13 cellular contexts compared by ENCODE assay signal in the genomic region with DNA sequence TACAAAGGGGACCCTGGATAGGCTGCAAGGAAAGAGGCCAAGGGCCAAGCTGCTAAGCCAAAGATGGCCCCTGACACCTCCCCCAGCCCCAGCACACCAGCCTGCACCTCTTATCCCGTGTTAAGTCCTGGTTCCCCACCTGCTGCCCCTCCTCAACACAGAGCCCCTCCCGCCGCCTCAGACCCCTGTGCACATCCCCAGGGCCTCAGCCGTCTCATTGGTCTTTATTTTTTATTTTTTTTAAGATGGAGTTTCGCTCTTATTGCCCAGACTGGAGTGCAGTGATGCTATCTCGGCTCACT. TPM values are rescaled to one million over a fixed set of nuclear protein-coding genes. Genes with fewer than 3 reads are reported as not detected.
DNase-seq lines count a peak whose midpoint lies in the region; ATAC-seq and TF ChIP-seq lines count a peak whose summit lies in the region.
"Had no signal": no experiment of that assay in that cellular context is flagged by ENCODE, and none has a peak within 500 bp of the region (broad histone marks: within the 10 kb centered on the region; RNA-seq: fewer than 3 reads in every experiment).

No MANE protein-coding gene starts in this region.

- no peak overlapping the region for H2BK12ac ChIP-seq in neuronal stem cell (ENCODE audit: low read length)

- no peak overlapping the region for H4K8ac ChIP-seq in neuronal stem cell (ENCODE audit: low read depth, low read length)

- in situ Hi-C loops in gastrocnemius medialis (cut with MboI; ENCODE audit: low sequenced_read_pairs in 4 of 4): loop anchor here (5.0 to 25.0 kb wide), 4 partner anchors 74 to 174 kb away; partner anchors contain the start of gene FRS3 (in 1 of the 4)

- H4K20me1 ChIP-seq in BLaER1 treated with 17β-estradiol and CSF1 and Interleukin-3, amounts not matched to agents 10 nM and 100 nM: peaks cover 0 to 47% (median 0%) of the 10 kb centered on the region in 11 experiments; a peak in 3 of 22 replicates

- H3K4me2 ChIP-seq in BLaER1 treated with 17β-estradiol and CSF1 and Interleukin-3, amounts not matched to agents 10 nM and 100 nM: peak overlapping the region in 7 of 11 experiments; percentile 65 to 96 (median 86); a peak in 9 of 22 replicates
- no peak overlapping the region for H3K4me2 ChIP-seq in neuronal stem cell (ENCODE audit: insufficient read depth, low read length, poor library complexity, severe bottlenecking)
- H3K4me2 ChIP-seq: A549 had no signal

- H2BK5ac ChIP-seq in neuronal stem cell (ENCODE audit: low read length): no peak overlapping the region

- H3K27ac ChIP-seq in BLaER1 treated with 17β-estradiol and CSF1 and Interleukin-3, amounts not matched to agents 10 nM and 100 nM: no peak overlapping the region
- H3K27ac ChIP-seq in KOPT-K1 (ENCODE audit: low read depth, low read length, poor library complexity, severe bottlenecking) (peak overlapping the region; percentile 90), neuronal stem cell (replicated peaks; ENCODE audit: low read length) (no peak overlapping the region), substantia nigra (ENCODE audit: low read depth, low read length, poor library complexity, severe bottlenecking) (no peak overlapping the region), gastrocnemius medialis (no peak overlapping the region)
- H3K27ac ChIP-seq: A549 had no signal

- no peak overlapping the region for H3K9ac ChIP-seq in BLaER1 treated with 17β-estradiol and CSF1 and Interleukin-3, amounts not matched to agents 10 nM and 100 nM
- peak overlapping the region; percentile 61 for H3K9ac ChIP-seq in neuronal stem cell (ENCODE audit: low read depth, low read length, poor library complexity)

- no peaks in the 10 kb centered on the region for H3K9me3 Mint-ChIP-seq in stimulated activated effector memory CD8-positive, alpha-beta T cell treated with anti-CD3 and anti-CD28 coated beads, Interleukin-12 subunit alpha, Interleukin-12 subunit beta, amount 100 ng/mL, for 72 hours
- H3K9me3 Mint-ChIP-seq: HFFc6 had no signal

- no peak overlapping the region for H3K18ac ChIP-seq in neuronal stem cell (ENCODE audit: low read length)

- no peak overlapping the region for H3K4me3 ChIP-seq in BLaER1 treated with 17β-estradiol and CSF1 and Interleukin-3, amounts not matched to agents 10 nM and 100 nM
- H3K4me3 ChIP-seq in neuronal stem cell (ENCODE audit: low read length in 2 of 2) (no peak overlapping the region), gastrocnemius medialis (no peak overlapping the region)
- H3K4me3 ChIP-seq: A549 had no signal

- no peak overlapping the region for H3K4me3 Mint-ChIP-seq in stimulated activated effector memory CD8-positive, alpha-beta T cell treated with anti-CD3 and anti-CD28 coated beads, Interleukin-12 subunit alpha, Interleukin-12 subunit beta, amount 100 ng/mL, for 72 hours
- H3K4me3 Mint-ChIP-seq: CD4-positive, CD25-positive, alpha-beta regulatory T cell; HFFc6 had no signal

- H3K27ac Mint-ChIP-seq in stimulated activated effector memory CD8-positive, alpha-beta T cell treated with anti-CD3 and anti-CD28 coated beads, Interleukin-12 subunit alpha, Interleukin-12 subunit beta, amount 100 ng/mL, for 72 hours: peak overlapping the region; percentile 37
- H3K27ac Mint-ChIP-seq: CD4-positive, CD25-positive, alpha-beta regulatory T cell; HFFc6 had no signal

- no peaks in the 10 kb centered on the region for H3K27me3 ChIP-seq in BLaER1 treated with 17β-estradiol and CSF1 and Interleukin-3, amounts not matched to agents 10 nM and 100 nM
- H3K27me3 ChIP-seq in neuronal stem cell (ENCODE audit: control insufficient read depth in 3 of 3, insufficient read depth in 3 of 3, low read depth in 1 of 3, low read length in 3 of 3): no peaks in the 10 kb centered on the region
- H3K27me3 ChIP-seq in gastrocnemius medialis: no peaks in the 10 kb centered on the region

- peaks cover 12% of the 10 kb centered on the region for H3K36me3 Mint-ChIP-seq in stimulated activated effector memory CD8-positive, alpha-beta T cell treated with anti-CD3 and anti-CD28 coated beads, Interleukin-12 subunit alpha, Interleukin-12 subunit beta, amount 100 ng/mL, for 72 hours

- peaks cover 10% of the 10 kb centered on the region for H3K4me1 Mint-ChIP-seq in stimulated activated effector memory CD8-positive, alpha-beta T cell treated with anti-CD3 and anti-CD28 coated beads, Interleukin-12 subunit alpha, Interleukin-12 subunit beta, amount 100 ng/mL, for 72 hours

- H3K4ac ChIP-seq in neuronal stem cell (ENCODE audit: low read length): no peak overlapping the region

- no peaks in the 10 kb centered on the region for H3K79me1 ChIP-seq in neuronal stem cell (ENCODE audit: low read depth, low read length)

- H2BK120ac ChIP-seq in neuronal stem cell (ENCODE audit: low read depth, low read length): no peak overlapping the region

- DNase-seq in neuronal stem cell (ENCODE audit: low spot score) (no peak), substantia nigra (lab: John Stamatoyannopoulos, UW) (no peak), gastrocnemius medialis (no peak), activated T-cell treated with anti-CD3 and anti-CD28 coated beads for 4 hours (no peak)
- DNase-seq in stimulated activated effector memory CD8-positive, alpha-beta T cell treated with anti-CD3 and anti-CD28 coated beads, Interleukin-12 subunit alpha, Interleukin-12 subunit beta, amount 100 ng/mL, for 72 hours (ENCODE audit: low spot score in 2 of 2): no peak
- DNase-seq: CD4-positive, CD25-positive, alpha-beta regulatory T cell; DMS 273 treated with DMSO at 0.1 percent for 48 hours; HFFc6; IMR-90 had no signal

- WGBS in neuronal stem cell (ENCODE audit: extremely low coverage in 2 of 2, insufficient read length in 2 of 2, insufficient replicate concordance in 1 of 2), 2 donors: no CpG with 5 or more reads among the region's 6 CpGs

- no peak overlapping the region for H2AFZ ChIP-seq in neuronal stem cell (ENCODE audit: low read length)

- TF ChIP-seq POLR2A in gastrocnemius medialis (IDR thresholded peaks at IDR 0.05): no peak

- H3K36me3 ChIP-seq in BLaER1 treated with 17β-estradiol and CSF1 and Interleukin-3, amounts not matched to agents 10 nM and 100 nM: peaks cover 1 to 25% (median 9%) of the 10 kb centered on the region in 11 experiments; a peak in 14 of 22 replicates
- H3K36me3 ChIP-seq in KOPT-K1 (ENCODE audit: insufficient read depth, low read length) (peaks cover 14% of the 10 kb centered on the region; the same call in 1 of the 2 replicates), neuronal stem cell (replicated peaks in 1 of 2; ENCODE audit: control insufficient read depth in 2 of 2, insufficient read depth in 2 of 2, low read length in 2 of 2) (peaks cover 9 to 47% of the 10 kb centered on the region in 2 donors), gastrocnemius medialis (peaks cover 0 to 13% of the 10 kb centered on the region in 2 donors)

- H3K4me1 ChIP-seq in BLaER1 treated with 17β-estradiol and CSF1 and Interleukin-3, amounts not matched to agents 10 nM and 100 nM: peaks cover 23 to 60% (median 52%) of the 10 kb centered on the region in 10 experiments
- peaks cover 5 to 13% of the 10 kb centered on the region in 2 donors for H3K4me1 ChIP-seq in neuronal stem cell (ENCODE audit: control insufficient read depth in 2 of 2, insufficient read depth in 1 of 2, low read depth in 1 of 2, low read length in 2 of 2)
- H3K4me1 ChIP-seq in gastrocnemius medialis: peaks cover 0 to 8% of the 10 kb centered on the region in 2 donors

- H2BK15ac ChIP-seq in neuronal stem cell (ENCODE audit: low read length): no peak overlapping the region

- no peaks in the 10 kb centered on the region for H3K9me3 ChIP-seq in BLaER1 treated with 17β-estradiol and CSF1 and Interleukin-3, amounts not matched to agents 10 nM and 100 nM (replicated peaks in 1 of 11)
- H3K9me3 ChIP-seq in KOPT-K1 (ENCODE audit: insufficient read depth, low read length, poor library complexity, severe bottlenecking): no peaks in the 10 kb centered on the region
- no peaks in the 10 kb centered on the region for H3K9me3 ChIP-seq in neuronal stem cell (replicated peaks in 1 of 2; ENCODE audit: control insufficient read depth in 2 of 2, insufficient read depth in 1 of 2, low read depth in 1 of 2, low read length in 2 of 2)
- H3K9me3 ChIP-seq in gastrocnemius medialis: no peaks in the 10 kb centered on the region
- H3K9me3 ChIP-seq: A549 had no signal

- H3K23ac ChIP-seq in neuronal stem cell (ENCODE audit: low read depth, low read length, poor library complexity): no peak overlapping the region

- intact Hi-C loops in gastrocnemius medialis (cut with DNase I; ENCODE audit: low total_unique reads): loop anchor here (5.0 kb wide), 1 partner anchor 176 kb away; the partner anchor contains the start of gene FRS3

- H2AK5ac ChIP-seq in neuronal stem cell (ENCODE audit: low read depth, low read length): peak overlapping the region; percentile 51

- H4K91ac ChIP-seq in neuronal stem cell (ENCODE audit: low read depth, low read length, poor library complexity): no peak overlapping the region

- no peak for ATAC-seq in stimulated activated effector memory CD8-positive, alpha-beta T cell treated with anti-CD3 and anti-CD28 coated beads, Interleukin-12 subunit alpha, Interleukin-12 subunit beta, amount 100 ng/mL, for 72 hours
- no peak for ATAC-seq in gastrocnemius medialis

- peak overlapping the region; percentile 42 for H3K14ac ChIP-seq in neuronal stem cell (ENCODE audit: low read length)

- no peak for TF ChIP-seq CTCF in gastrocnemius medialis (IDR thresholded peaks at IDR 0.05 in 4 of 5, conservative IDR thresholded peaks at IDR 0.05 in 1 of 5)

RNA-seq across cellular contexts. Expression of gene MDFI, which starts 37.1 kb away (rescaled TPM):
- 73.1 TPM for polyA plus RNA-seq in neuronal stem cell (2013, experiment 1 of 2)
- 65.6 TPM for polyA plus RNA-seq in neuronal stem cell (2013, experiment 2 of 2)
- total RNA-seq in gastrocnemius medialis: 1 to 10 TPM in 1 of 4 donors, under 1 TPM in 1, not detected in 2; 0.26 to 1.1 TPM
- total RNA-seq: CD4-positive, CD25-positive, alpha-beta regulatory T cell had no signal
- polyA plus RNA-seq: BJ; CD4-positive, CD25-positive, alpha-beta regulatory T cell had no signal

RNA-seq across cellular contexts. Expression of gene FOXP4, which starts 55.0 kb away (rescaled TPM):
- polyA plus RNA-seq in neuronal stem cell (2013, experiment 1 of 2): 43.1 TPM
- polyA plus RNA-seq in neuronal stem cell (2013, experiment 2 of 2): 44.6 TPM
- total RNA-seq in gastrocnemius medialis: 10 to 100 TPM in 1 of 4 donors, 1 to 10 TPM in 3; 3.4 to 11.4 (median 6.5) TPM
